35 cellular contexts compared by ENCODE assay signal in the genomic region with DNA sequence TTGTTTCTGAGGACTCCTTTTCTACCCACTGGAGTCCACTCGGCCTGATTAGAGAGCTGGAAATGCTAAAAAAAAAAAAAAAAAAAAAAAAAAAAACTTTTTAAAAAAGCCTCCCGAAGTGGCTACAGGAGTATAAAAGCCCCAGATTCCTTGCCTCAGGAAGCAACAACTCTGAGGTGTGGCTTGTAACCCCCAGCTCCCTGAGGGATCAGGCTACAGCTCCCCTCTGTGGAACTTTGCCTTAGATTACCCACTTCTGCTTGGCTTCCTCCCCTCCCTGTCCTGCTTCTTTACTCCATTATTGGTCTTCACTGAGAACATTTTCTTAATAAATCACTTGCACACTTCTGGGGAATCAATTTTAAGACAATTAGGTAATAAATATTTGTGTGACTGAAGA. TPM values are rescaled to one million over a fixed set of nuclear protein-coding genes. Genes with fewer than 3 reads are reported as not detected.
"Had no signal": no experiment of that assay in that cellular context is flagged by ENCODE, and none has a peak within 500 bp of the region (broad histone marks: within the 10 kb centered on the region; RNA-seq: fewer than 3 reads in every experiment).

No MANE protein-coding gene starts in this region.

- H3K36me3 ChIP-seq: adrenal gland, brain microvascular endothelial cell, breast epithelium had no signal

- H3K27ac Mint-ChIP-seq: activated CD4-positive, alpha-beta memory T cell treated with anti-CD3 and anti-CD28 coated beads for 36 hours; activated CD4-positive, alpha-beta T cell treated with anti-CD3 and anti-CD28 coated beads, Interleukin-2, amount 10 ng/mL, durations not matched to agents 24 days and 14 days; activated CD8-positive, alpha-beta T cell treated with anti-CD3 and anti-CD28 coated beads for 36 hours; activated naive CD4-positive, alpha-beta T cell treated with anti-CD3 and anti-CD28 coated beads for 36 hours; activated naive CD4-positive, alpha-beta T cell treated with anti-CD3 and anti-CD28 coated beads, Interleukin-2, amount 50 U/mL, for 72 hours; activated naive CD8-positive, alpha-beta T cell treated with anti-CD3 and anti-CD28 coated beads for 36 hours; activated T-cell treated with anti-CD3 and anti-CD28 coated beads, Interleukin-2, amount 50 U/mL, for 72 hours; activated T-helper 1 cell treated with anti-CD3 and anti-CD28 coated beads, Interleukin-12 subunit alpha, Interleukin-12 subunit beta, Interleukin-2, Interleukin-4 antibody, amounts not matched to agents 30 ng/mL and 10 ng/mL and 1 ng/mL, durations not matched to agents 14 hours and 24 hours and 36 hours; activated T-helper 17 cell treated with anti-CD3 and anti-CD28 coated beads, Interleukin-2, amount 50 U/mL, for 72 hours; T-helper 1 cell treated with Interleukin-12 subunit alpha and Interleukin-12 subunit beta and Interleukin-4 antibody, amounts not matched to agents 30 μg/mL and 1 μg/mL, for 36 hours; T-helper 2 cell treated with Interferon-gamma antibody and Interleukin-4, amounts not matched to agents 5 μg/mL and 100 μg/mL, for 36 hours had no signal

- H3K4me3 ChIP-seq: adrenal gland, body of pancreas, breast epithelium had no signal

- DNase-seq: activated CD4-positive, alpha-beta memory T cell treated with anti-CD3 and anti-CD28 coated beads for 36 hours; activated CD4-positive, alpha-beta T cell treated with anti-CD3 and anti-CD28 coated beads for 4 hours; activated CD4-positive, alpha-beta T cell treated with anti-CD3 and anti-CD28 coated beads, Interleukin-2, amount 10 ng/mL, durations not matched to agents 24 days and 14 days; activated CD4-positive, alpha-beta T cell treated with anti-CD3 and anti-CD28 coated beads, Interleukin-2, amount 50 U/mL, for 1 hour; activated CD4-positive, alpha-beta T cell treated with anti-CD3 and anti-CD28 coated beads, Interleukin-2, amount 50 U/mL, for 4 hours; activated CD4-positive, CD25-positive, alpha-beta regulatory T cell; activated CD4-positive, CD25-positive, alpha-beta regulatory T cell treated with anti-CD3 and anti-CD28 coated beads, Interleukin-2, amount 50 U/mL, for 72 hours; activated CD8-positive, alpha-beta memory T cell treated with anti-CD3 and anti-CD28 coated beads, Interleukin-2, amount 50 U/mL, for 4 hours; activated CD8-positive, alpha-beta T cell treated with anti-CD3 and anti-CD28 coated beads for 36 hours; activated effector memory CD4-positive, alpha-beta T cell treated with anti-CD3 and anti-CD28 coated beads, Interleukin-2, amount 50 U/mL, for 16 hours; activated gamma-delta T cell treated with Interleukin-2 at 50 U/mL for 16 hours; activated naive CD4-positive, alpha-beta T cell; activated naive CD4-positive, alpha-beta T cell treated with anti-CD3 and anti-CD28 coated beads for 36 hours; activated naive CD8-positive, alpha-beta T cell treated with anti-CD3 and anti-CD28 coated beads for 36 hours; activated T-cell treated with anti-CD3 and anti-CD28 coated beads for 4 hours; activated T-cell treated with anti-CD3 and anti-CD28 coated beads, Interleukin-2, amount 50 U/mL, for 1 hour; activated T-cell treated with anti-CD3 and anti-CD28 coated beads, Interleukin-2, amount 50 U/mL, for 4 hours; activated T-cell treated with anti-CD3 and anti-CD28 coated beads, Interleukin-2, amount 50 U/mL, for 72 hours; adrenal gland; amniotic stem cell; aorta; body of pancreas; brain microvascular endothelial cell; central memory CD4-positive, alpha-beta T cell; T-helper 1 cell; T-helper 2 cell; T-helper 9 cell had no signal

- H3K27me3 ChIP-seq: adrenal gland, body of pancreas, brain microvascular endothelial cell, breast epithelium had no signal

- ATAC-seq: activated CD8-positive, alpha-beta T cell treated with anti-CD3 and anti-CD28 coated beads for 36 hours; activated naive CD4-positive, alpha-beta T cell treated with anti-CD3 and anti-CD28 coated beads, Interleukin-2, amount 50 U/mL, for 72 hours; activated T-cell treated with anti-CD3 and anti-CD28 coated beads, Interleukin-2, amount 50 U/mL, for 4 hours; activated T-cell treated with anti-CD3 and anti-CD28 coated beads, Interleukin-2, amount 50 U/mL, for 72 hours; activated T-helper 17 cell treated with anti-CD3 and anti-CD28 coated beads, Interleukin-2, amount 50 U/mL, for 72 hours; body of pancreas had no signal

- H3K27me3 Mint-ChIP-seq: activated CD4-positive, alpha-beta memory T cell treated with anti-CD3 and anti-CD28 coated beads for 36 hours; activated CD4-positive, alpha-beta T cell treated with anti-CD3 and anti-CD28 coated beads, Interleukin-2, amount 10 ng/mL, durations not matched to agents 24 days and 14 days; activated CD8-positive, alpha-beta T cell treated with anti-CD3 and anti-CD28 coated beads for 36 hours; activated naive CD8-positive, alpha-beta T cell treated with anti-CD3 and anti-CD28 coated beads for 36 hours had no signal

- H3K4me1 Mint-ChIP-seq: activated T-helper 17 cell treated with anti-CD3 and anti-CD28 coated beads, Interleukin-2, amount 50 U/mL, for 72 hours had no signal

- H3K4me3 Mint-ChIP-seq: activated CD4-positive, alpha-beta memory T cell treated with anti-CD3 and anti-CD28 coated beads for 36 hours; activated CD4-positive, alpha-beta T cell treated with anti-CD3 and anti-CD28 coated beads, Interleukin-2, amount 10 ng/mL, durations not matched to agents 24 days and 14 days; activated CD8-positive, alpha-beta T cell treated with anti-CD3 and anti-CD28 coated beads for 36 hours; activated naive CD4-positive, alpha-beta T cell treated with anti-CD3 and anti-CD28 coated beads for 36 hours; activated naive CD8-positive, alpha-beta T cell treated with anti-CD3 and anti-CD28 coated beads for 36 hours; activated T-cell treated with anti-CD3 and anti-CD28 coated beads, Interleukin-2, amount 50 U/mL, for 4 hours; activated T-cell treated with anti-CD3 and anti-CD28 coated beads, Interleukin-2, amount 50 U/mL, for 72 hours; activated T-helper 1 cell treated with anti-CD3 and anti-CD28 coated beads, Interleukin-12 subunit alpha, Interleukin-12 subunit beta, Interleukin-2, Interleukin-4 antibody, amounts not matched to agents 30 ng/mL and 10 ng/mL and 1 ng/mL, durations not matched to agents 14 hours and 24 hours and 36 hours; activated T-helper 17 cell treated with anti-CD3 and anti-CD28 coated beads, Interleukin-2, amount 50 U/mL, for 72 hours; T-helper 1 cell treated with Interleukin-12 subunit alpha and Interleukin-12 subunit beta and Interleukin-4 antibody, amounts not matched to agents 30 μg/mL and 1 μg/mL, for 36 hours; T-helper 2 cell treated with Interferon-gamma antibody and Interleukin-4, amounts not matched to agents 5 μg/mL and 100 μg/mL, for 36 hours had no signal

- H3K36me3 Mint-ChIP-seq: activated CD4-positive, alpha-beta memory T cell treated with anti-CD3 and anti-CD28 coated beads for 36 hours had no signal

- H3K9me3 ChIP-seq: adrenal gland, body of pancreas, breast epithelium had no signal

- H3K4me1 ChIP-seq: adrenal gland, body of pancreas, breast epithelium had no signal

- H3K9me3 Mint-ChIP-seq: activated CD8-positive, alpha-beta T cell treated with anti-CD3 and anti-CD28 coated beads for 36 hours; activated naive CD4-positive, alpha-beta T cell treated with anti-CD3 and anti-CD28 coated beads for 36 hours; activated T-helper 17 cell treated with anti-CD3 and anti-CD28 coated beads, Interleukin-2, amount 50 U/mL, for 72 hours had no signal

- H3K27ac ChIP-seq: adrenal gland, body of pancreas, brain microvascular endothelial cell, breast epithelium, VCaP had no signal

RNA-seq across cellular contexts. Expression of a gene that starts 49.7 kb away (rescaled TPM):
- total RNA-seq: activated CD4-positive, alpha-beta memory T cell treated with anti-CD3 and anti-CD28 coated beads for 36 hours; activated CD4-positive, alpha-beta T cell treated with anti-CD3 and anti-CD28 coated beads, Interleukin-2, amount 10 ng/mL, durations not matched to agents 24 days and 14 days; activated CD8-positive, alpha-beta memory T cell treated with anti-CD3 and anti-CD28 coated beads for 36 hours; activated CD8-positive, alpha-beta T cell treated with anti-CD3 and anti-CD28 coated beads for 36 hours; activated naive CD4-positive, alpha-beta T cell treated with anti-CD3 and anti-CD28 coated beads for 36 hours; activated naive CD4-positive, alpha-beta T cell treated with anti-CD3 and anti-CD28 coated beads, Interleukin-2, amount 50 U/mL, for 72 hours; activated naive CD8-positive, alpha-beta T cell treated with anti-CD3 and anti-CD28 coated beads for 36 hours; activated T-cell treated with anti-CD3 and anti-CD28 coated beads, Interleukin-2, amount 50 U/mL, for 4 hours; activated T-cell treated with anti-CD3 and anti-CD28 coated beads, Interleukin-2, amount 50 U/mL, for 72 hours; activated T-helper 1 cell treated with anti-CD3 and anti-CD28 coated beads, Interleukin-12 subunit alpha, Interleukin-12 subunit beta, Interleukin-2, Interleukin-4 antibody, amounts not matched to agents 30 ng/mL and 10 ng/mL and 1 ng/mL, durations not matched to agents 14 hours and 24 hours and 36 hours; activated T-helper 17 cell treated with anti-CD3 and anti-CD28 coated beads, Interleukin-2, amount 50 U/mL, for 72 hours; body of pancreas; breast epithelium had no signal
